1 cellular context compared by ENCODE assay signal in the genomic region with DNA sequence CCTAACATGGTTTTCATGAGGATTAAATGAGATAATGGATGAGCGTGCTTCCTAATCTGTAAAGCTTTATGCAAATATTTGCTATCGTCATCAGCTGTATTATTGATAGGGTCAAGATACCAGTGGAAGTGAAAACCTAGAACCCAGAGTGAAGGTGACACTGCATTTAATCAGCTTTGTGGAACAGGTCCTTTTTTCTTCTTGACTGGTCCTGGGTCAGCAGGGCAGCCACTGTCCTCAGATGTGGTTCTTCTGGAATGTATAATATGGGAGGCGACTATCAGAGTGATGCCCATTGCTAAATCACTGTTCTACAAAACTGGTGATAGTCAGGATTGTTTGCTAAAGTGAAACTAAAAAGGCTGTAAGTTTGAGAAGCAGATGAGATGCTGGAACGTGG.
TF ChIP-seq lines count a peak whose summit lies in the region.

No MANE protein-coding gene starts in this region.

TF ChIP-seq in IMR-90, 13 proteins besides CTCF, POLR2A, EP300 and RAD21 (continued from another document):
- TF ChIP-seq, protein P1, sequence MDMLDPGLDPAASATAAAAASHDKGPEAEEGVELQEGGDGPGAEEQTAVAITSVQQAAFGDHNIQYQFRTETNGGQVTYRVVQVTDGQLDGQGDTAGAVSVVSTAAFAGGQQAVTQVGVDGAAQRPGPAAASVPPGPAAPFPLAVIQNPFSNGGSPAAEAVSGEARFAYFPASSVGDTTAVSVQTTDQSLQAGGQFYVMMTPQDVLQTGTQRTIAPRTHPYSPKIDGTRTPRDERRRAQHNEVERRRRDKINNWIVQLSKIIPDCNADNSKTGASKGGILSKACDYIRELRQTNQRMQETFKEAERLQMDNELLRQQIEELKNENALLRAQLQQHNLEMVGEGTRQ (IDR thresholded peaks at IDR 0.05; ENCODE audit: low read depth, low read length), result no peak
